ENCODE assay signal across 1 cellular context in genomic region chr14:99674776-99675175, GRCh38.
TF ChIP-seq lines count a peak whose summit lies in the region.

No MANE protein-coding gene starts in this region.

TF ChIP-seq in H1, 55 proteins besides CTCF, POLR2A, EP300 and RAD21:
- TF ChIP-seq MAX (IDR thresholded peaks at IDR 0.05) (no peak), SP1 (IDR thresholded peaks at IDR 0.05; ENCODE audit: low read depth, low read length) (no peak)
TF ChIP-seq in H1: peak in this region for 0.
